In genomic region chr9:23768861-23769260, GRCh38 we compare ENCODE assay signal across 13 cellular contexts. TPM values are rescaled to one million over a fixed set of nuclear protein-coding genes. Genes with fewer than 3 reads are reported as not detected.
DNase-seq lines count a peak whose midpoint lies in the region; ATAC-seq lines count a peak whose summit lies in the region.
"Had no signal": no experiment of that assay in that cellular context is flagged by ENCODE, and none has a peak within 500 bp of the region (broad histone marks: within the 10 kb centered on the region; RNA-seq: fewer than 3 reads in every experiment).

No MANE protein-coding gene starts in this region.

- peak; percentile 61 for DNase-seq in M059J (ENCODE audit: low read depth)
- peak; percentile 27 for DNase-seq in adipocyte (ENCODE audit: low read depth)
- peak; percentile 57 for DNase-seq in islet precursor cell
- DNase-seq in KG1 (lab: John Stamatoyannopoulos, UW), result no peak
- no peak for DNase-seq in iPS-NIHi11 (ENCODE audit: low spot score)
- DNase-seq: COR-L47, NCI-H1436, NCI-H2081, NCI-H510A, NCI-H774 had no signal

- no peaks in the 10 kb centered on the region for H3K9me3 ChIP-seq in adipocyte (ENCODE audit: control insufficient read depth, low read length)
- no peaks in the 10 kb centered on the region for H3K9me3 ChIP-seq in skeletal muscle satellite cell (replicated peaks; ENCODE audit: low read length)

- no peak overlapping the region for H3K4me3 ChIP-seq in adipocyte (ENCODE audit: low read length)
- H3K4me3 ChIP-seq in skeletal muscle satellite cell (ENCODE audit: low read length), result peak overlapping the region; percentile 50
- H3K4me3 ChIP-seq: PC-9 had no signal

- H3K9ac ChIP-seq in adipocyte (ENCODE audit: low read length), result no peak overlapping the region
- peak overlapping the region; percentile 57 for H3K9ac ChIP-seq in skeletal muscle satellite cell (ENCODE audit: low read depth, low read length)

- H3K27me3 ChIP-seq in adipocyte (replicated peaks; ENCODE audit: control insufficient read depth, insufficient read depth, low read length) (no peaks in the 10 kb centered on the region), skeletal muscle satellite cell (ENCODE audit: control insufficient read depth, insufficient read depth, low read length) (no peaks in the 10 kb centered on the region)

- H3K36me3 ChIP-seq in adipocyte (ENCODE audit: control insufficient read depth, insufficient read depth, low read length, severe bottlenecking) (no peaks in the 10 kb centered on the region), skeletal muscle satellite cell (ENCODE audit: insufficient read depth, low read length) (no peaks in the 10 kb centered on the region)

- H3K4me1 ChIP-seq in adipocyte (ENCODE audit: control insufficient read depth, insufficient read depth, low read length) (no peaks in the 10 kb centered on the region), skeletal muscle satellite cell (ENCODE audit: control insufficient read depth, insufficient read depth, low read length) (peaks cover 50% of the 10 kb centered on the region)

- H3K4me2 ChIP-seq in skeletal muscle satellite cell (ENCODE audit: low read length), result peak overlapping the region; percentile 61

- ATAC-seq in HG03439 (IDR thresholded peaks at IDR 0.05; ENCODE audit: unreplicated experiment), result no peak

RNA-seq across cellular contexts. Expression of gene ELAVL2, which starts 57.2 kb away (rescaled TPM):
- total RNA-seq in M059J (2014; rRNA removed; shearing (Covaris generic)), result 15.0 and 21.6 TPM in 2 replicates
- total RNA-seq in skeletal muscle satellite cell (2012; rRNA removed), result under 0.01 and 1.3 TPM in 2 replicates
- total RNA-seq: PC-9 had no signal

Comparison
In these comparisons a context has a peak if more than half of its experiments do, and no peak if none do; other contexts are left out.
1. DNase-seq: peak in M059J (single experiment), adipocyte (single experiment) and islet precursor cell (single experiment); none in KG1 (single experiment) and iPS-NIHi11 (single experiment).